In the genomic region with DNA sequence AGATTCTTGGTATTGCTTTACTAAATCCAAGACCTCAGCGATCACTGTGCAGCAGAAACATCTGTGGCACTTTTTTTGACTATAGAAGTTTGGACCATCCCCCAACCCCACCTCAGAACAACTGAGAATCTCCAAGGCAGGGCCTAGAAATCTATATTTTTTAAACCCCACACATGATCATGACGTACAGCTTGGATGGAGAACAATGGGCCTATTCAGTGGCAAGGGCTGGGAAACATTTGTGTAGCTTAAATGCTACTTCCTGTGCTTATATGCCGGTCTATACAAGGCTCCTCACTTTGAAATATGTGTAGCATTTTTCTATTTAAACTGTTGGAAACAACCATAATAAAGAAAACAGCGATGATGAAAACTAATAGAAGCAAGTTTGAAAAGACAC, we compare ENCODE assay signal across 11 cellular contexts. TPM values are rescaled to one million over a fixed set of nuclear protein-coding genes. Genes with fewer than 3 reads are reported as not detected.
DNase-seq lines count a peak whose midpoint lies in the region; ATAC-seq lines count a peak whose summit lies in the region.
"Had no signal": no experiment of that assay in that cellular context is flagged by ENCODE, and none has a peak within 500 bp of the region (broad histone marks: within the 10 kb centered on the region; RNA-seq: fewer than 3 reads in every experiment).

No MANE protein-coding gene starts in this region.

- peaks cover 11% of the 10 kb centered on the region for H3K4me1 ChIP-seq in SJCRH30

- peaks cover 30% of the 10 kb centered on the region for H3K27me3 Mint-ChIP-seq in stimulated activated memory B cell treated with anti-CD40 and anti-IgM and Interleukin-4, amounts not matched to agents 10 μg/mL and 1 μg/mL and 100 μg/mL, for 72 hours

- no peaks in the 10 kb centered on the region for H3K9me3 Mint-ChIP-seq in stimulated activated memory B cell treated with anti-CD40 and anti-IgM and Interleukin-4, amounts not matched to agents 10 μg/mL and 1 μg/mL and 100 μg/mL, for 72 hours
- H3K9me3 Mint-ChIP-seq: CD8-positive, alpha-beta memory T cell; HFFc6 had no signal

- DNase-seq in HT1080 (ENCODE audit: low read depth): peak; percentile 73
- peak; percentile 52 to 81 for DNase-seq in SJCRH30
- peak; percentile 92 for DNase-seq in foreskin melanocyte
- peak; percentile 67 for DNase-seq in pons (ENCODE audit: low spot score)
- DNase-seq in effector CD4-positive, alpha-beta T cell: no peak
- DNase-seq in cortex of kidney (lab: John Stamatoyannopoulos, UW): no peak
- DNase-seq: CD8-positive, alpha-beta memory T cell; DMS53; HCEC 1CT; HFFc6 had no signal

- H3K27ac ChIP-seq in SJCRH30: peak overlapping the region; percentile 63

- no peak overlapping the region for H3K27ac Mint-ChIP-seq in stimulated activated memory B cell treated with anti-CD40 and anti-IgM and Interleukin-4, amounts not matched to agents 10 μg/mL and 1 μg/mL and 100 μg/mL, for 72 hours
- H3K27ac Mint-ChIP-seq: CD8-positive, alpha-beta memory T cell; HFFc6 had no signal

- H3K36me3 ChIP-seq in SJCRH30: no peaks in the 10 kb centered on the region

- H3K9me3 ChIP-seq in SJCRH30 (replicated peaks): no peaks in the 10 kb centered on the region

- no peaks in the 10 kb centered on the region for H3K4me1 Mint-ChIP-seq in stimulated activated memory B cell treated with anti-CD40 and anti-IgM and Interleukin-4, amounts not matched to agents 10 μg/mL and 1 μg/mL and 100 μg/mL, for 72 hours
- H3K4me1 Mint-ChIP-seq: CD8-positive, alpha-beta memory T cell had no signal

- H3K27me3 ChIP-seq in SJCRH30: no peaks in the 10 kb centered on the region

- ATAC-seq in stimulated activated memory B cell treated with anti-CD40 and anti-IgM and Interleukin-4, amounts not matched to agents 10 μg/mL and 1 μg/mL and 100 μg/mL, for 72 hours: no peak

- H3K36me3 Mint-ChIP-seq in stimulated activated memory B cell treated with anti-CD40 and anti-IgM and Interleukin-4, amounts not matched to agents 10 μg/mL and 1 μg/mL and 100 μg/mL, for 72 hours: no peaks in the 10 kb centered on the region
- H3K36me3 Mint-ChIP-seq: CD8-positive, alpha-beta memory T cell had no signal

- no peak overlapping the region for H3K4me3 ChIP-seq in SJCRH30

- H3K4me3 Mint-ChIP-seq in stimulated activated memory B cell treated with anti-CD40 and anti-IgM and Interleukin-4, amounts not matched to agents 10 μg/mL and 1 μg/mL and 100 μg/mL, for 72 hours: no peak overlapping the region
- H3K4me3 Mint-ChIP-seq: CD8-positive, alpha-beta memory T cell; HFFc6 had no signal

RNA-seq across cellular contexts. Expression of gene SPRED1, which starts 55.1 kb away (rescaled TPM):
- 26.3 and 27.4 TPM in 2 replicates for total RNA-seq in HT1080 (2014; rRNA removed; shearing (Covaris generic))
- polyA plus RNA-seq in HT1080 (2015; cell fraction: cytosol; rRNA removed): 17.0 and 22.9 TPM in 2 replicates
- 16.0 and 18.5 TPM in 2 replicates for polyA plus RNA-seq in HT1080 (2015; cell fraction: nucleus; rRNA removed)
- total RNA-seq in SJCRH30 (2014; rRNA removed; shearing (Covaris generic)): 31.9 and 35.1 TPM in 2 replicates

Comparison
In these comparisons a context has a peak if more than half of its experiments do, and no peak if none do; other contexts are left out.
1. DNase-seq: peak in HT1080 (single experiment), SJCRH30 (2 of 2), foreskin melanocyte (single experiment) and pons (single experiment); none in effector CD4-positive, alpha-beta T cell (single experiment) and cortex of kidney (single experiment).